Comparison of ENCODE assay signal across 19 cellular contexts in genomic region chr7:33177876-33178275, GRCh38. TPM values are rescaled to one million over a fixed set of nuclear protein-coding genes. Genes with fewer than 3 reads are reported as not detected.
DNase-seq lines count a peak whose midpoint lies in the region; ATAC-seq and TF ChIP-seq lines count a peak whose summit lies in the region.
"Had no signal": no experiment of that assay in that cellular context is flagged by ENCODE, and none has a peak within 500 bp of the region (broad histone marks: within the 10 kb centered on the region; RNA-seq: fewer than 3 reads in every experiment).

No MANE protein-coding gene starts in this region.

- no peak overlapping the region for H2AFZ ChIP-seq in parathyroid adenoma
- H2AFZ ChIP-seq: GM23248 had no signal

- peaks cover 0 to 5% of the 10 kb centered on the region in 2 donors for H3K9me3 Mint-ChIP-seq in activated T-cell treated with anti-CD3 and anti-CD28 coated beads, Interleukin-2, amount 50 U/mL, for 72 hours
- H3K9me3 Mint-ChIP-seq in activated T-helper 17 cell treated with anti-CD3 and anti-CD28 coated beads, Interleukin-2, amount 50 U/mL, for 72 hours, result peaks cover 7% of the 10 kb centered on the region

- TF ChIP-seq CTCF in VCaP (conservative IDR thresholded peaks at IDR 0.05) (no peak), parathyroid adenoma (IDR thresholded peaks at IDR 0.05) (no peak), foreskin fibroblast (IDR thresholded peaks at IDR 0.05; ENCODE audit: low read depth, low read length) (no peak)

- DNase-seq in activated T-cell treated with anti-CD3 and anti-CD28 coated beads, Interleukin-2, amount 50 U/mL, for 72 hours, result no peak
- DNase-seq in activated T-cell treated with anti-CD3 and anti-CD28 coated beads for 4 hours (no peak), DMS53 (lab: John Stamatoyannopoulos, UW) (no peak), foreskin fibroblast (no peak)
- DNase-seq: CD4-positive, CD25-positive, alpha-beta regulatory T cell; CD8-positive, alpha-beta memory T cell; COR-L47; DMS 273 treated with DMSO at 0.1 percent for 48 hours; DMS79; GDM1; GM23248; HCEC 1CT; IMR-90 had no signal

- no peaks in the 10 kb centered on the region for H3K9me3 ChIP-seq in parathyroid adenoma (ENCODE audit: control insufficient read depth, low read length)

- H3K4me1 ChIP-seq in parathyroid adenoma, result peaks cover 11% of the 10 kb centered on the region
- H3K4me1 ChIP-seq: BLaER1 treated with 17β-estradiol and CSF1 and Interleukin-3, amounts not matched to agents 10 nM and 100 nM had no signal

- no peaks in the 10 kb centered on the region for H3K4me1 Mint-ChIP-seq in activated T-cell treated with anti-CD3 and anti-CD28 coated beads, Interleukin-2, amount 50 U/mL, for 72 hours (ENCODE audit: low read depth)
- no peaks in the 10 kb centered on the region for H3K4me1 Mint-ChIP-seq in activated T-helper 17 cell treated with anti-CD3 and anti-CD28 coated beads, Interleukin-2, amount 50 U/mL, for 72 hours
- H3K4me1 Mint-ChIP-seq: B cell; CD8-positive, alpha-beta memory T cell had no signal

- no peak overlapping the region for H3K9ac ChIP-seq in parathyroid adenoma
- H3K9ac ChIP-seq: BLaER1 treated with 17β-estradiol and CSF1 and Interleukin-3, amounts not matched to agents 10 nM and 100 nM; GM23248 had no signal

- peak; percentile 37 to 44 for ATAC-seq in activated T-cell treated with anti-CD3 and anti-CD28 coated beads, Interleukin-2, amount 50 U/mL, for 72 hours (replicated peaks in 1 of 2)
- ATAC-seq in activated T-helper 17 cell treated with anti-CD3 and anti-CD28 coated beads, Interleukin-2, amount 50 U/mL, for 72 hours (replicated peaks), result peak; percentile 28
- ATAC-seq in HG02798 (IDR thresholded peaks at IDR 0.05; ENCODE audit: poor library complexity, unreplicated experiment), result no peak

- peaks cover 2 to 10% of the 10 kb centered on the region in 2 donors for H3K36me3 Mint-ChIP-seq in activated T-cell treated with anti-CD3 and anti-CD28 coated beads, Interleukin-2, amount 50 U/mL, for 72 hours (ENCODE audit: insufficient read depth in 2 of 2)
- peaks cover 27% of the 10 kb centered on the region for H3K36me3 Mint-ChIP-seq in activated T-helper 17 cell treated with anti-CD3 and anti-CD28 coated beads, Interleukin-2, amount 50 U/mL, for 72 hours (ENCODE audit: low read depth)

- H3K36me3 ChIP-seq in parathyroid adenoma (ENCODE audit: control insufficient read depth, insufficient read depth, low read length), result no peaks in the 10 kb centered on the region

- H3K27me3 Mint-ChIP-seq in activated T-cell treated with anti-CD3 and anti-CD28 coated beads, Interleukin-2, amount 50 U/mL, for 72 hours (ENCODE audit: low read depth), result no peaks in the 10 kb centered on the region
- H3K27me3 Mint-ChIP-seq in activated T-helper 17 cell treated with anti-CD3 and anti-CD28 coated beads, Interleukin-2, amount 50 U/mL, for 72 hours, result no peaks in the 10 kb centered on the region
- H3K27me3 Mint-ChIP-seq: B cell; CD4-positive, CD25-positive, alpha-beta regulatory T cell; CD8-positive, alpha-beta memory T cell had no signal

- H3K4me2 ChIP-seq in parathyroid adenoma (ENCODE audit: low read length), result peak overlapping the region; percentile 35
- H3K4me2 ChIP-seq: BLaER1 treated with 17β-estradiol and CSF1 and Interleukin-3, amounts not matched to agents 10 nM and 100 nM had no signal

- H3K4me3 Mint-ChIP-seq in activated T-cell treated with anti-CD3 and anti-CD28 coated beads, Interleukin-2, amount 50 U/mL, for 72 hours, result no peak overlapping the region
- H3K4me3 Mint-ChIP-seq in activated T-helper 17 cell treated with anti-CD3 and anti-CD28 coated beads, Interleukin-2, amount 50 U/mL, for 72 hours, result no peak overlapping the region
- H3K4me3 Mint-ChIP-seq: B cell; CD4-positive, CD25-positive, alpha-beta regulatory T cell; CD8-positive, alpha-beta memory T cell had no signal

- H3K4me3 ChIP-seq in parathyroid adenoma (ENCODE audit: low read depth, low read length) (no peak overlapping the region), foreskin fibroblast (ENCODE audit: low read depth in 1 of 2, low read length in 2 of 2) (no peak overlapping the region)
- H3K4me3 ChIP-seq: BLaER1 treated with 17β-estradiol and CSF1 and Interleukin-3, amounts not matched to agents 10 nM and 100 nM; GM23248 had no signal

- H3K27me3 ChIP-seq in parathyroid adenoma (ENCODE audit: control insufficient read depth, insufficient read depth, low read length), result no peaks in the 10 kb centered on the region
- H3K27me3 ChIP-seq: BLaER1 treated with 17β-estradiol and CSF1 and Interleukin-3, amounts not matched to agents 10 nM and 100 nM had no signal

- no peaks in the 10 kb centered on the region for H3K79me2 ChIP-seq in parathyroid adenoma

- H3K27ac ChIP-seq in VCaP (peak overlapping the region; percentile 58), parathyroid adenoma (peak overlapping the region; percentile 40)
- H3K27ac ChIP-seq: BLaER1 treated with 17β-estradiol and CSF1 and Interleukin-3, amounts not matched to agents 10 nM and 100 nM; GM23248 had no signal

- H3K27ac Mint-ChIP-seq in activated T-cell treated with anti-CD3 and anti-CD28 coated beads, Interleukin-2, amount 50 U/mL, for 72 hours, result no peak overlapping the region
- H3K27ac Mint-ChIP-seq in activated T-helper 17 cell treated with anti-CD3 and anti-CD28 coated beads, Interleukin-2, amount 50 U/mL, for 72 hours, result no peak overlapping the region
- H3K27ac Mint-ChIP-seq: B cell had no signal

RNA-seq across cellular contexts. Expression of gene BBS9, which starts 48.5 kb away (rescaled TPM):
- 10 to 100 TPM; 10.8 to 13.5 TPM for total RNA-seq in activated T-cell treated with anti-CD3 and anti-CD28 coated beads, Interleukin-2, amount 50 U/mL, for 72 hours
- total RNA-seq in activated T-helper 17 cell treated with anti-CD3 and anti-CD28 coated beads, Interleukin-2, amount 50 U/mL, for 72 hours, result 10 to 100 TPM; 11.3 to 14.4 TPM
